21 cellular contexts compared by ENCODE assay signal in genomic region chr7:148802101-148802493, GRCh38.
"Had no signal": no experiment of that assay in that cellular context is flagged by ENCODE, and none has a peak within 500 bp of the region (broad histone marks: within the 10 kb centered on the region; RNA-seq: fewer than 3 reads in every experiment).

No MANE protein-coding gene starts in this region.

- DNase-seq: activated CD4-positive, alpha-beta T cell treated with anti-CD3 and anti-CD28 coated beads, Interleukin-2, amount 50 U/mL, for 4 hours; activated CD4-positive, CD25-positive, alpha-beta regulatory T cell treated with anti-CD3 and anti-CD28 coated beads, Interleukin-2, amount 50 U/mL, for 72 hours; activated CD8-positive, alpha-beta memory T cell treated with anti-CD3 and anti-CD28 coated beads, Interleukin-2, amount 10 ng/mL, durations not matched to agents 7 days and 5 days; activated gamma-delta T cell; aorta; brain microvascular endothelial cell; erythroblast; foreskin melanocyte; left lung; mammary epithelial cell; mucosa of descending colon; naive B cell; pancreas; right lobe of liver; SIG-M5; small intestine; stimulated activated CD4-positive, alpha-beta T cell treated with anti-CD3 and anti-CD28 coated beads, Interleukin-15, amount 100 ng/mL, for 24 hours; stimulated activated CD4-positive, alpha-beta T cell treated with anti-CD3 and anti-CD28 coated beads, Interleukin-4, amount 100 ng/mL, for 1 hour had no signal

- H3K4me1 Mint-ChIP-seq: activated CD8-positive, alpha-beta memory T cell treated with anti-CD3 and anti-CD28 coated beads, Interleukin-2, amount 10 ng/mL, durations not matched to agents 7 days and 5 days; naive B cell; stimulated activated memory B cell treated with anti-CD40 and anti-IgM and Interleukin-4, amounts not matched to agents 10 μg/mL and 1 μg/mL and 100 μg/mL, for 72 hours had no signal

- H3K4me3 Mint-ChIP-seq: activated CD8-positive, alpha-beta memory T cell treated with anti-CD3 and anti-CD28 coated beads, Interleukin-2, amount 10 ng/mL, durations not matched to agents 7 days and 5 days; naive B cell; stimulated activated memory B cell treated with anti-CD40 and anti-IgM and Interleukin-4, amounts not matched to agents 10 μg/mL and 1 μg/mL and 100 μg/mL, for 72 hours had no signal

- H3K4me1 ChIP-seq: left lung, pancreas, right lobe of liver had no signal

- ATAC-seq: activated CD8-positive, alpha-beta memory T cell treated with anti-CD3 and anti-CD28 coated beads, Interleukin-2, amount 10 ng/mL, durations not matched to agents 7 days and 5 days; left lung; mucosa of descending colon; pancreas; stimulated activated memory B cell treated with anti-CD40 and anti-IgM and Interleukin-4, amounts not matched to agents 10 μg/mL and 1 μg/mL and 100 μg/mL, for 72 hours had no signal

- H3K9me3 ChIP-seq: left lung, mucosa of descending colon, neutrophil, pancreas, right lobe of liver had no signal

- H3K4me3 ChIP-seq: coronary artery, left lung, mucosa of descending colon, pancreas, right lobe of liver had no signal

- H3K9me3 Mint-ChIP-seq: naive B cell; stimulated activated memory B cell treated with anti-CD40 and anti-IgM and Interleukin-4, amounts not matched to agents 10 μg/mL and 1 μg/mL and 100 μg/mL, for 72 hours had no signal

- H3K27me3 ChIP-seq: brain microvascular endothelial cell, left lung, neutrophil, pancreas, right lobe of liver had no signal

- H3K27me3 Mint-ChIP-seq: activated CD8-positive, alpha-beta memory T cell treated with anti-CD3 and anti-CD28 coated beads, Interleukin-2, amount 10 ng/mL, durations not matched to agents 7 days and 5 days; naive B cell; stimulated activated memory B cell treated with anti-CD40 and anti-IgM and Interleukin-4, amounts not matched to agents 10 μg/mL and 1 μg/mL and 100 μg/mL, for 72 hours had no signal

- H3K27ac Mint-ChIP-seq: activated CD8-positive, alpha-beta memory T cell treated with anti-CD3 and anti-CD28 coated beads, Interleukin-2, amount 10 ng/mL, durations not matched to agents 7 days and 5 days; naive B cell; stimulated activated memory B cell treated with anti-CD40 and anti-IgM and Interleukin-4, amounts not matched to agents 10 μg/mL and 1 μg/mL and 100 μg/mL, for 72 hours had no signal

- H3K27ac ChIP-seq: brain microvascular endothelial cell, coronary artery, left lung, neutrophil, pancreas, right lobe of liver had no signal
